ENCODE assay signal across 8 cellular contexts in genomic region chr17:46192211-46192483, GRCh38. TPM values are rescaled to one million over a fixed set of nuclear protein-coding genes. Genes with fewer than 3 reads are reported as not detected.
DNase-seq lines count a peak whose midpoint lies in the region; ATAC-seq and TF ChIP-seq lines count a peak whose summit lies in the region.

No MANE protein-coding gene starts in this region.

- H3K4me3 ChIP-seq in BJ (ENCODE audit: low read depth, low read length) (peak overlapping the region; percentile 85), Loucy (ENCODE audit: low read length, poor library complexity, severe bottlenecking) (peak overlapping the region; percentile 100), dorsolateral prefrontal cortex (peak overlapping the region; percentile 56 to 95 (median 85))

- peaks cover 3% of the 10 kb centered on the region for H3K36me3 Mint-ChIP-seq in nephron (ENCODE audit: low read depth)

- H3K27ac Mint-ChIP-seq in nephron: peak overlapping the region; percentile 99 to 100 (median 100)

- H3K4me1 Mint-ChIP-seq in nephron: peaks cover 48% of the 10 kb centered on the region

- no peak for ATAC-seq in GM21619 (IDR thresholded peaks at IDR 0.05; ENCODE audit: unreplicated experiment)
- no peak for ATAC-seq in esophagus mucosa
- no peak for ATAC-seq in HG03039 (IDR thresholded peaks at IDR 0.05; ENCODE audit: unreplicated experiment)

- H3F3A ChIP-seq in Loucy (ENCODE audit: low read depth): peaks cover 10% of the 10 kb centered on the region; the same call in 1 of the 2 replicates

- POLR2A ChIA-PET in BJ (lab: Charles Lee): no interaction called here

- H3K9me2 ChIP-seq in Loucy (replicated peaks; ENCODE audit: low read depth, low read length): no peaks in the 10 kb centered on the region

- peaks cover 53% of the 10 kb centered on the region for H4K20me1 ChIP-seq in Loucy (ENCODE audit: insufficient read depth, low read length, poor library complexity, severe bottlenecking)

- TF ChIP-seq CTCF in BJ (IDR thresholded peaks at IDR 0.05; ENCODE audit: insufficient read depth, low read depth, low read length) (no peak), Loucy (conservative IDR thresholded peaks at IDR 0.05; ENCODE audit: low read length) (no peak), dorsolateral prefrontal cortex (IDR thresholded peaks at IDR 0.05 in 54 of 56, conservative IDR thresholded peaks at IDR 0.05 in 2 of 56; ENCODE audit: low read depth in 1 of 56, partially characterized antibody in 56 of 56) (peak in 2 of 56 donors; percentile 4 to 30), nephron (IDR thresholded peaks at IDR 0.05; ENCODE audit: unreplicated experiment in 3 of 3) (no peak), GM13977 (IDR thresholded peaks at IDR 0.05; ENCODE audit: extremely low read depth, insufficient read depth, missing control alignments) (no peak)

- DNase-seq in BJ (ENCODE audit: low read depth): no peak
- no peak for DNase-seq in dorsolateral prefrontal cortex
- no peak for DNase-seq in GM13977 (ENCODE audit: low spot score)

- H3K79me2 ChIP-seq in Loucy (ENCODE audit: insufficient read depth, low read length): peaks cover 76% of the 10 kb centered on the region

- H3K27me3 Mint-ChIP-seq in nephron (ENCODE audit: low read depth): no peaks in the 10 kb centered on the region

- peak overlapping the region; percentile 96 to 98 (median 97) for H3K4me3 Mint-ChIP-seq in nephron

- peak overlapping the region; percentile 93 to 100 (median 99) for H3K27ac ChIP-seq in dorsolateral prefrontal cortex

- no peaks in the 10 kb centered on the region for H3K9me3 Mint-ChIP-seq in nephron

- peaks cover 60% of the 10 kb centered on the region for H3K4me1 ChIP-seq in Loucy (ENCODE audit: insufficient read depth, low read length, poor library complexity, severe bottlenecking)

- H3K9ac ChIP-seq in Loucy (ENCODE audit: low read depth, low read length, poor library complexity, severe bottlenecking): peak overlapping the region; percentile 98

- no peaks in the 10 kb centered on the region for H3K9me3 ChIP-seq in Loucy (ENCODE audit: insufficient read depth, low read depth, low read length)

- H3K4me2 ChIP-seq in Loucy (ENCODE audit: low read depth, low read length, poor library complexity, severe bottlenecking): peak overlapping the region; percentile 90

- H2AFZ ChIP-seq in Loucy (ENCODE audit: low read length): peak overlapping the region; percentile 74; the same call in 1 of the 2 replicates

- H3K36me3 ChIP-seq in BJ (ENCODE audit: control insufficient read depth, insufficient read depth, low read length) (0 out of 2 replicates have a peak, but pooled peaks cover 1% of the 10 kb centered on the region), Loucy (ENCODE audit: insufficient read depth, low read length) (no peaks in the 10 kb centered on the region)

- in situ Hi-C loops in GM13977 (cut with MboI; ENCODE audit: low pct_unique_long_range_greater_than_20kb, low sequenced_read_pairs, unreplicated experiment): no loop called here

- intact Hi-C loops in dorsolateral prefrontal cortex (cut with DNase I): loop anchor here (5.0 kb wide), 4 partner anchors 75 to 295 kb away; no protein-coding TSS in a partner anchor

- CTCF ChIA-PET in BJ (lab: Yijun Ruan, JAX): interaction anchor here (0.7 to 3.8 kb wide), 9 partner anchors 8 to 190 kb away, joined by 3 to 48 read pairs (median 15); no protein-coding TSS in a partner anchor

- H3K27me3 ChIP-seq in BJ (ENCODE audit: control insufficient read depth, insufficient read depth, low read length) (no peaks in the 10 kb centered on the region), Loucy (ENCODE audit: insufficient read depth, low read length, poor library complexity, severe bottlenecking) (peaks cover 5% of the 10 kb centered on the region), dorsolateral prefrontal cortex (no peaks in the 10 kb centered on the region)

RNA-seq across cellular contexts. Expression of gene KANSL1, which starts 1.1 kb away (rescaled TPM):
- 14.1 and 16.7 TPM in 2 replicates for polyA plus RNA-seq in BJ (2011; rRNA removed)
- 93.8 and 102 TPM in 2 replicates for polyA minus RNA-seq in BJ (2011; rRNA and poly(A)+ RNA removed)
- total RNA-seq in dorsolateral prefrontal cortex: 100 to 1,000 TPM in 103 of 120 experiments, 10 to 100 TPM in 17; 74.6 to 253 (median 152) TPM
- 56.2 TPM for total RNA-seq in esophagus mucosa
